23 cellular contexts compared by ENCODE assay signal in genomic region chr3:127071597-127072001, GRCh38.
"Had no signal": no experiment of that assay in that cellular context is flagged by ENCODE, and none has a peak within 500 bp of the region (broad histone marks: within the 10 kb centered on the region; RNA-seq: fewer than 3 reads in every experiment).

No MANE protein-coding gene starts in this region.

- H3K9me3 Mint-ChIP-seq: activated naive CD4-positive, alpha-beta T cell treated with anti-CD3 and anti-CD28 coated beads, Interleukin-2, amount 50 U/mL, for 24 hours; activated naive CD8-positive, alpha-beta T cell treated with anti-CD3 and anti-CD28 coated beads, Interleukin-2, amount 50 U/mL, for 24 hours; dendritic cell treated with granulocyte-macrophage colony-stimulating factor and Interleukin-4, amounts not matched to agents 40 ng/mL and 50 ng/mL, for 4 days; nephron; stimulated activated naive CD8-positive, alpha-beta T cell treated with anti-CD3 and anti-CD28 coated beads, Interleukin-15, Interleukin-2, amounts not matched to agents 100 ng/mL and 50 ng/mL, for 24 hours had no signal

- H3K27ac Mint-ChIP-seq: activated naive CD4-positive, alpha-beta T cell treated with anti-CD3 and anti-CD28 coated beads, Interleukin-2, amount 50 U/mL, for 24 hours; activated naive CD8-positive, alpha-beta T cell treated with anti-CD3 and anti-CD28 coated beads, Interleukin-2, amount 50 U/mL, for 24 hours; dendritic cell treated with granulocyte-macrophage colony-stimulating factor and Interleukin-4, amounts not matched to agents 40 ng/mL and 50 ng/mL, for 4 days; endodermal cell; nephron; stimulated activated naive CD8-positive, alpha-beta T cell treated with anti-CD3 and anti-CD28 coated beads, Interleukin-15, Interleukin-2, amounts not matched to agents 100 ng/mL and 50 ng/mL, for 24 hours had no signal

- H3K4me3 Mint-ChIP-seq: activated naive CD4-positive, alpha-beta T cell treated with anti-CD3 and anti-CD28 coated beads, Interleukin-2, amount 50 U/mL, for 24 hours; activated naive CD8-positive, alpha-beta T cell treated with anti-CD3 and anti-CD28 coated beads, Interleukin-2, amount 50 U/mL, for 24 hours; dendritic cell treated with granulocyte-macrophage colony-stimulating factor and Interleukin-4, amounts not matched to agents 40 ng/mL and 50 ng/mL, for 4 days; endodermal cell; nephron; stimulated activated naive CD8-positive, alpha-beta T cell treated with anti-CD3 and anti-CD28 coated beads, Interleukin-15, Interleukin-2, amounts not matched to agents 100 ng/mL and 50 ng/mL, for 24 hours had no signal

- H3K4me3 ChIP-seq: lung, ovary, prostate gland, upper lobe of left lung had no signal

- H3K36me3 ChIP-seq: ovary, prostate gland, upper lobe of left lung had no signal

- H3K4me1 Mint-ChIP-seq: activated naive CD4-positive, alpha-beta T cell treated with anti-CD3 and anti-CD28 coated beads, Interleukin-2, amount 50 U/mL, for 24 hours; activated naive CD8-positive, alpha-beta T cell treated with anti-CD3 and anti-CD28 coated beads, Interleukin-2, amount 50 U/mL, for 24 hours had no signal

- FAIRE-seq: kidney had no signal

- H3K4me1 ChIP-seq: prostate gland had no signal

- ATAC-seq: activated naive CD8-positive, alpha-beta T cell treated with anti-CD3 and anti-CD28 coated beads, Interleukin-2, amount 50 U/mL, for 24 hours; esophagus mucosa had no signal

- H3K36me3 Mint-ChIP-seq: activated naive CD4-positive, alpha-beta T cell treated with anti-CD3 and anti-CD28 coated beads, Interleukin-2, amount 50 U/mL, for 24 hours had no signal

- H3K27ac ChIP-seq: ovary, prostate gland, upper lobe of left lung had no signal

- H3K27me3 ChIP-seq: ovary, upper lobe of left lung had no signal

- DNase-seq: activated CD4-positive, alpha-beta T cell treated with anti-CD3 and anti-CD28 coated beads for 4 hours; activated CD4-positive, alpha-beta T cell treated with anti-CD3 and anti-CD28 coated beads, Interleukin-2, amount 50 U/mL, for 4 hours; activated CD4-positive, CD25-positive, alpha-beta regulatory T cell; activated CD8-positive, alpha-beta memory T cell treated with anti-CD3 and anti-CD28 coated beads for 24 hours; activated naive CD8-positive, alpha-beta T cell treated with anti-CD3 and anti-CD28 coated beads, Interleukin-2, amount 50 U/mL, for 24 hours; amygdala; central memory CD4-positive, alpha-beta T cell; endodermal cell; foreskin fibroblast; hippocampal formation; kidney; mesendoderm; retina; stimulated activated CD4-positive, alpha-beta T cell treated with anti-CD3 and anti-CD28 coated beads, Interleukin-4, amount 100 ng/mL, for 1 hour; upper lobe of left lung had no signal

- H3K9me3 ChIP-seq: ovary, prostate gland, upper lobe of left lung had no signal
